ENCODE assay signal across 34 cellular contexts in genomic region chr7:112735261-112735660, GRCh38.
"Had no signal": no experiment of that assay in that cellular context is flagged by ENCODE, and none has a peak within 500 bp of the region (broad histone marks: within the 10 kb centered on the region; RNA-seq: fewer than 3 reads in every experiment).

No MANE protein-coding gene starts in this region.

- DNase-seq: activated B cell treated with CpG ODN at 0.5 μM for 24 hours; activated CD4-positive, alpha-beta memory T cell treated with anti-CD3 and anti-CD28 coated beads for 36 hours; activated CD4-positive, alpha-beta T cell treated with anti-CD3 and anti-CD28 coated beads for 4 hours; activated CD4-positive, alpha-beta T cell treated with anti-CD3 and anti-CD28 coated beads, Interleukin-2, amount 10 ng/mL, durations not matched to agents 24 days and 14 days; activated CD4-positive, alpha-beta T cell treated with anti-CD3 and anti-CD28 coated beads, Interleukin-2, amount 50 U/mL, for 1 hour; activated CD4-positive, alpha-beta T cell treated with anti-CD3 and anti-CD28 coated beads, Interleukin-2, amount 50 U/mL, for 4 hours; activated CD4-positive, CD25-positive, alpha-beta regulatory T cell treated with anti-CD3 and anti-CD28 coated beads, Interleukin-2, amount 50 U/mL, for 72 hours; activated CD8-positive, alpha-beta memory T cell treated with anti-CD3 and anti-CD28 coated beads, Interleukin-2, amount 50 U/mL, for 4 hours; activated CD8-positive, alpha-beta T cell treated with anti-CD3 and anti-CD28 coated beads for 36 hours; activated effector memory CD4-positive, alpha-beta T cell treated with anti-CD3 and anti-CD28 coated beads, Interleukin-2, amount 50 U/mL, for 16 hours; activated gamma-delta T cell treated with Interleukin-2 at 50 U/mL for 16 hours; activated naive CD4-positive, alpha-beta T cell; activated naive CD4-positive, alpha-beta T cell treated with anti-CD3 and anti-CD28 coated beads for 36 hours; activated naive CD4-positive, alpha-beta T cell treated with anti-CD3 and anti-CD28 coated beads, Interleukin-2, amount 50 U/mL, for 16 hours; activated naive CD8-positive, alpha-beta T cell treated with anti-CD3 and anti-CD28 coated beads for 36 hours; activated T-cell treated with anti-CD3 and anti-CD28 coated beads for 4 hours; activated T-cell treated with anti-CD3 and anti-CD28 coated beads, Interleukin-2, amount 50 U/mL, for 1 hour; activated T-cell treated with anti-CD3 and anti-CD28 coated beads, Interleukin-2, amount 50 U/mL, for 4 hours; activated T-cell treated with anti-CD3 and anti-CD28 coated beads, Interleukin-2, amount 50 U/mL, for 72 hours; adrenal gland; amniotic stem cell; aorta; caudate nucleus; cerebellar nuclear complex; T-cell; T-helper 17 cell; T-helper 9 cell had no signal

- H3K4me3 Mint-ChIP-seq: activated B cell treated with CpG ODN at 0.5 μM for 24 hours; activated CD4-positive, alpha-beta memory T cell treated with anti-CD3 and anti-CD28 coated beads for 36 hours; activated CD4-positive, alpha-beta T cell treated with anti-CD3 and anti-CD28 coated beads, Interleukin-2, amount 10 ng/mL, durations not matched to agents 24 days and 14 days; activated CD8-positive, alpha-beta T cell treated with anti-CD3 and anti-CD28 coated beads for 36 hours; activated naive CD4-positive, alpha-beta T cell treated with anti-CD3 and anti-CD28 coated beads for 36 hours; activated naive CD8-positive, alpha-beta T cell treated with anti-CD3 and anti-CD28 coated beads for 36 hours; activated T-cell treated with anti-CD3 and anti-CD28 coated beads, Interleukin-2, amount 50 U/mL, for 4 hours; activated T-cell treated with anti-CD3 and anti-CD28 coated beads, Interleukin-2, amount 50 U/mL, for 72 hours; activated T-helper 1 cell treated with anti-CD3 and anti-CD28 coated beads, Interleukin-12 subunit alpha, Interleukin-12 subunit beta, Interleukin-2, Interleukin-4 antibody, amounts not matched to agents 30 ng/mL and 10 ng/mL and 1 ng/mL, durations not matched to agents 14 hours and 24 hours and 36 hours; activated T-helper 17 cell treated with anti-CD3 and anti-CD28 coated beads, Interleukin-2, amount 50 U/mL, for 72 hours; brain; central memory CD8-positive, alpha-beta T cell; T-cell; T-helper 17 cell had no signal

- H3K4me1 Mint-ChIP-seq: activated B cell treated with CpG ODN at 0.5 μM for 24 hours; activated CD4-positive, alpha-beta T cell treated with anti-CD3 and anti-CD28 coated beads, Interleukin-2, amount 10 ng/mL, durations not matched to agents 24 days and 14 days; activated naive CD8-positive, alpha-beta T cell treated with anti-CD3 and anti-CD28 coated beads for 36 hours; activated T-helper 17 cell treated with anti-CD3 and anti-CD28 coated beads, Interleukin-2, amount 50 U/mL, for 72 hours; brain; central memory CD8-positive, alpha-beta T cell; T-cell; T-helper 17 cell had no signal

- H3K27me3 ChIP-seq: adrenal gland, cardiac muscle cell had no signal

- H3K4me1 ChIP-seq: adrenal gland had no signal

- H3K27me3 Mint-ChIP-seq: activated CD4-positive, alpha-beta T cell treated with anti-CD3 and anti-CD28 coated beads, Interleukin-2, amount 10 ng/mL, durations not matched to agents 24 days and 14 days; activated naive CD8-positive, alpha-beta T cell treated with anti-CD3 and anti-CD28 coated beads for 36 hours; activated T-helper 17 cell treated with anti-CD3 and anti-CD28 coated beads, Interleukin-2, amount 50 U/mL, for 72 hours; brain; T-helper 17 cell had no signal

- H3K36me3 ChIP-seq: adrenal gland, cardiac muscle cell had no signal

- H3K4me3 ChIP-seq: adrenal gland, cardiac muscle cell had no signal

- H3K27ac Mint-ChIP-seq: activated B cell treated with CpG ODN at 0.5 μM for 24 hours; activated CD4-positive, alpha-beta memory T cell treated with anti-CD3 and anti-CD28 coated beads for 36 hours; activated CD4-positive, alpha-beta T cell treated with anti-CD3 and anti-CD28 coated beads, Interleukin-2, amount 10 ng/mL, durations not matched to agents 24 days and 14 days; activated CD8-positive, alpha-beta T cell treated with anti-CD3 and anti-CD28 coated beads for 36 hours; activated naive CD4-positive, alpha-beta T cell treated with anti-CD3 and anti-CD28 coated beads for 36 hours; activated naive CD4-positive, alpha-beta T cell treated with anti-CD3 and anti-CD28 coated beads, Interleukin-2, amount 50 U/mL, for 72 hours; activated naive CD8-positive, alpha-beta T cell treated with anti-CD3 and anti-CD28 coated beads for 36 hours; activated T-cell treated with anti-CD3 and anti-CD28 coated beads, Interleukin-2, amount 50 U/mL, for 72 hours; activated T-helper 1 cell treated with anti-CD3 and anti-CD28 coated beads, Interleukin-12 subunit alpha, Interleukin-12 subunit beta, Interleukin-2, Interleukin-4 antibody, amounts not matched to agents 30 ng/mL and 10 ng/mL and 1 ng/mL, durations not matched to agents 14 hours and 24 hours and 36 hours; activated T-helper 17 cell treated with anti-CD3 and anti-CD28 coated beads, Interleukin-2, amount 50 U/mL, for 72 hours; brain; T-cell; T-helper 17 cell had no signal

- H3K36me3 Mint-ChIP-seq: T-cell had no signal

- H3K27ac ChIP-seq: adrenal gland, cardiac muscle cell, VCaP had no signal
